11 cellular contexts compared by ENCODE assay signal in the genomic region with DNA sequence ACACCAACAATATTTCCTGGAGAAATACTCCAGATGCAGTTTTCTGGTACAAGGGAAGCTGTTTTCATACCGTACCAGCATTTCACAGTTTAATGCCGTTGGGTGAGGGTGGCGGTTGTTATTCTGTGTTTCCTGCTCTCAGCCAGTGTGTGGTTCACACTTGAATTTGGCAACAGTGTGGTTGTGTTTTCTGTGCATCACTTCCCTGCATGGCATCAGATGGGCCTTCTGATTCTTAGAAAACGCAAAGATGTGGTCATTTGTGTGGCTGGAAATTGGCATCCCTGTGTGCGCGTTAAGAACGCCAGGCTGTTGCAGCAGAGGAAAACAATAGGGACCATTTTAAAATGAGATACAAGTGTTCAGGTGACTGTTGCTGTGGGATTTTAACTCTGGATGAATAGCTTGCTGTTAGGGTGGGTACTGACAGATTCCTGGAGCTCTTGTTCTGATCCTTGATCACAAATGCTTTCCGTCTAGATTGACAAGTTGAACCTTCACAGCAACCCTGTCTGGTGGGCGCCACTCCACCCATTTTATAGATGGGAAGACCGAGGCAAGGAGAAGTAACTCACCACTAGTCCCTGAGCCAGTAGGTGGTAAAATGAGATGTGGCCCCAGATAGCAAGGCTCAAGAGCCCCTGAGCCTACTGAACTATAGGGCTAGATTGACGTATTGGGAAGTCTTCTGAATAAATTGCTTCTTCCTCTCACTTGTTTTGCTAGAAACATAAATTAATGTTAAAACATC.
A peak's percentile ranks its signal among the peaks of the same experiment; 100 is the strongest.
DNase-seq lines count a peak whose midpoint lies in the region; ATAC-seq lines count a peak whose summit lies in the region.
"Had no signal": no experiment of that assay in that cellular context is flagged by ENCODE, and none has a peak within 500 bp of the region (broad histone marks: within the 10 kb centered on the region; RNA-seq: fewer than 3 reads in every experiment).

No MANE protein-coding gene starts in this region.

- no peaks in the 10 kb centered on the region for H3K27me3 Mint-ChIP-seq in activated naive CD8-positive, alpha-beta T cell treated with anti-CD3 and anti-CD28 coated beads, Interleukin-2, amount 10 ng/mL, durations not matched to agents 7 days and 5 days

- peak; percentile 69 for ATAC-seq in activated naive CD8-positive, alpha-beta T cell treated with anti-CD3 and anti-CD28 coated beads, Interleukin-2, amount 10 ng/mL, durations not matched to agents 7 days and 5 days (ENCODE audit: low read depth)
- ATAC-seq in stimulated activated naive CD8-positive, alpha-beta T cell treated with anti-CD3 and anti-CD28 coated beads, Interleukin-15, Interleukin-2, amounts not matched to agents 100 U/mL and 50 U/mL, for 24 hours: peak; percentile 67
- ATAC-seq in HG03159 (IDR thresholded peaks at IDR 0.05; ENCODE audit: unreplicated experiment): no peak
- ATAC-seq in GM19395 (IDR thresholded peaks at IDR 0.05; ENCODE audit: unreplicated experiment): no peak
- ATAC-seq: left ventricle myocardium superior had no signal

- DNase-seq in activated naive CD4-positive, alpha-beta T cell treated with Interleukin-2 at 50 U/mL for 16 hours: peak; percentile 48
- DNase-seq in activated naive CD4-positive, alpha-beta T cell treated with anti-CD3 and anti-CD28 coated beads, Interleukin-2, amount 50 U/mL, for 16 hours: no peak
- DNase-seq in SKM-1 treated with dmso at 0.1 percent for 144 hours (lab: John Stamatoyannopoulos, UW; ENCODE audit: unreplicated experiment): peak; percentile 53
- peak; percentile 58 for DNase-seq in activated naive CD8-positive, alpha-beta T cell treated with anti-CD3 and anti-CD28 coated beads, Interleukin-2, amount 10 ng/mL, durations not matched to agents 7 days and 5 days
- peak; percentile 60 for DNase-seq in stimulated activated naive CD8-positive, alpha-beta T cell treated with anti-CD3 and anti-CD28 coated beads, Interleukin-15, Interleukin-2, amounts not matched to agents 100 U/mL and 50 U/mL, for 24 hours
- no peak for DNase-seq in medulla oblongata (ENCODE audit: extremely low spot score)
- DNase-seq: effector CD8-positive, alpha-beta T cell; left ventricle myocardium superior; NCI-H510A treated with DMSO at 0.1 percent for 48 hours had no signal

- peaks cover 2% of the 10 kb centered on the region for H3K9me3 Mint-ChIP-seq in activated naive CD8-positive, alpha-beta T cell treated with anti-CD3 and anti-CD28 coated beads, Interleukin-2, amount 10 ng/mL, durations not matched to agents 7 days and 5 days

- peak overlapping the region; percentile 97 for H3K27ac Mint-ChIP-seq in activated naive CD8-positive, alpha-beta T cell treated with anti-CD3 and anti-CD28 coated beads, Interleukin-2, amount 10 ng/mL, durations not matched to agents 7 days and 5 days

- peaks cover 65% of the 10 kb centered on the region for H3K4me1 Mint-ChIP-seq in activated naive CD8-positive, alpha-beta T cell treated with anti-CD3 and anti-CD28 coated beads, Interleukin-2, amount 10 ng/mL, durations not matched to agents 7 days and 5 days

- peaks cover 34% of the 10 kb centered on the region for H3K36me3 Mint-ChIP-seq in activated naive CD8-positive, alpha-beta T cell treated with anti-CD3 and anti-CD28 coated beads, Interleukin-2, amount 10 ng/mL, durations not matched to agents 7 days and 5 days

- H3K4me3 Mint-ChIP-seq in activated naive CD8-positive, alpha-beta T cell treated with anti-CD3 and anti-CD28 coated beads, Interleukin-2, amount 10 ng/mL, durations not matched to agents 7 days and 5 days: peak overlapping the region; percentile 77

- POLR2A ChIA-PET in activated naive CD8-positive, alpha-beta T cell treated with anti-CD3 and anti-CD28 coated beads, Interleukin-2, amount 10 ng/mL, durations not matched to agents 7 days and 5 days (lab: Charles Lee): interaction anchor here (0.6 to 1.5 kb wide), 9 partner anchors 9 to 787 kb away, joined by 3 to 8 read pairs (median 3); a partner anchor contains a TSS

Comparison
In these comparisons a context has a peak if more than half of its experiments do, and no peak if none do; other contexts are left out.
1. DNase-seq: peak in activated naive CD4-positive, alpha-beta T cell treated with Interleukin-2 at 50 U/mL for 16 hours (single experiment), SKM-1 treated with dmso at 0.1 percent for 144 hours (single experiment), activated naive CD8-positive, alpha-beta T cell treated with anti-CD3 and anti-CD28 coated beads, Interleukin-2, amount 10 ng/mL, durations not matched to agents 7 days and 5 days (single experiment) and stimulated activated naive CD8-positive, alpha-beta T cell treated with anti-CD3 and anti-CD28 coated beads, Interleukin-15, Interleukin-2, amounts not matched to agents 100 U/mL and 50 U/mL, for 24 hours (single experiment); none in activated naive CD4-positive, alpha-beta T cell treated with anti-CD3 and anti-CD28 coated beads, Interleukin-2, amount 50 U/mL, for 16 hours (single experiment) and medulla oblongata (single experiment).
2. ATAC-seq: peak in activated naive CD8-positive, alpha-beta T cell treated with anti-CD3 and anti-CD28 coated beads, Interleukin-2, amount 10 ng/mL, durations not matched to agents 7 days and 5 days (single experiment) and stimulated activated naive CD8-positive, alpha-beta T cell treated with anti-CD3 and anti-CD28 coated beads, Interleukin-15, Interleukin-2, amounts not matched to agents 100 U/mL and 50 U/mL, for 24 hours (single experiment); none in HG03159 (single experiment) and GM19395 (single experiment).